Comparison of ENCODE assay signal across 1 cellular context in the genomic region with DNA sequence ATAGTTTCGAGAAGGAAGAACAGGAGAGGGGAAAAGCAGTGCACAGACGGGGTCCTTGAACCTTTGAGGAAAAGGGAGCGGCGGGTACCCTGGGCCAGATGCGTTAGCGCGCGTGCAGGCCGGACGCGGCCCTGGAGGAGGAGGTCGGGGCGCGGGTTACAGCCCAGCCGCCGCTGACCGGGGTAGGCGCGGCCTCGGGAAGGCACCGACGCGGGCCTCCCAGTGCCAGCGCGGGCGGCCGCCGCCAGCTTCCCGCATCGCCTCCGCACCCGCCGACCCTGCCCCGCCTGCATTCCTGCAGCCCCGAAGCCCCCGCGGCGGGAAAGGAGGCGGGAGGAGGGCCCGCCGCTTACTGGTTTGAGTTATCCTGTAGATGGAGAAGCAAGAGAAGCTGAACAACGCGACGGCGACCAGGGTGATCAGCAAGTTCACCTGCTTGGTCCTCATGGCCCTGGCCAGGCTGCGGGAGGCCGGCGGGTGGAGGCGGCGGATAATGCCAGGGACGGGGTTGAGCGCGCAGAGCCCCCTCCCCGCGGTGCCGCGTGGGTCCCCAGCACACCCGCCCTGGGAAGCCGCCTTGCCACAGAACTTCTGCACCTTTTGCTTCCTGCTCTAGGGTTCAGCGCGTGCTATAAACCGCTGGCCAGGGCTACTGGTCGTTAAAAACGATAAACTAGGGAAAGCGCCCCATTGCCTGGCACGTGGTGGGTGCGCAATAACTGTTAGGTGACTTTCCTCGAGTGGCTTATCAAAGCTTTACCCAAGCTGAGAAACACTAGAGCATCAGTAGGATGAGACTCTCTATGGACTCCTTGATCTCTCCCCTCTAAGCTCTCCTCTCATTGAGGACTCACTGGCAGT.
TF ChIP-seq lines count a peak whose summit lies in the region.

TSS of gene MGAT4D (minus strand) at position 518 of the 861 bp plus-strand sequence. CDS start at position 447, 71 bp downstream.

TF ChIP-seq in H1, 55 proteins besides CTCF, POLR2A, EP300 and RAD21:
- TF ChIP-seq BRCA1 (IDR thresholded peaks at IDR 0.05; ENCODE audit: low read depth, low read length) (no peak), CTBP2 (IDR thresholded peaks at IDR 0.05; ENCODE audit: borderline replicate concordance, insufficient read depth, insufficient read length, low read length) (no peak), E2F6 (IDR thresholded peaks at IDR 0.05) (peak; percentile 59; the same call in 1 of the 2 replicates), HDAC2 (IDR thresholded peaks at IDR 0.05; ENCODE audit: borderline replicate concordance in 1 of 2, low read depth in 2 of 2, low read length in 2 of 2) (no peak), SIRT6 (IDR thresholded peaks at IDR 0.05; ENCODE audit: low read length) (no peak), YY1 (IDR thresholded peaks at IDR 0.05; ENCODE audit: low read depth, low read length) (no peak), RXRA (IDR thresholded peaks at IDR 0.05; ENCODE audit: insufficient read depth, low read depth, low read length) (no peak), CHD2 (IDR thresholded peaks at IDR 0.05; ENCODE audit: low read length) (no peak), SRF (IDR thresholded peaks at IDR 0.05; ENCODE audit: low read depth, low read length) (no peak), SIN3A (conservative IDR thresholded peaks at IDR 0.05 in 1 of 2, IDR thresholded peaks at IDR 0.05 in 1 of 2; ENCODE audit: low read depth in 1 of 2, low read length in 2 of 2) (no peak), KDM4A (IDR thresholded peaks at IDR 0.05; ENCODE audit: low read depth, low read length, severe bottlenecking) (peak; percentile 77), CBX5 (IDR thresholded peaks at IDR 0.05; ENCODE audit: low read depth, low read length) (no peak), TAF7 (optimal IDR thresholded peaks at IDR 0.05; ENCODE audit: borderline replicate concordance, low read depth, low read length) (no peak), TEAD4 (IDR thresholded peaks at IDR 0.05; ENCODE audit: low read depth, low read length) (peak; percentile 76), SUZ12 (IDR thresholded peaks at IDR 0.05; ENCODE audit: low read length) (peak; percentile 85; the same call in 1 of the 2 replicates), EZH2 (IDR thresholded peaks at IDR 0.05; ENCODE audit: low read depth, low read length, severe bottlenecking) (peak; percentile 80), RBBP5 (IDR thresholded peaks at IDR 0.05; ENCODE audit: borderline replicate concordance, low read depth, low read length) (peak; percentile 25; the same call in 1 of the 2 replicates), MAX (IDR thresholded peaks at IDR 0.05) (peak; percentile 58), ATF2 (IDR thresholded peaks at IDR 0.05; ENCODE audit: low read length) (no peak)
